In the genomic region with DNA sequence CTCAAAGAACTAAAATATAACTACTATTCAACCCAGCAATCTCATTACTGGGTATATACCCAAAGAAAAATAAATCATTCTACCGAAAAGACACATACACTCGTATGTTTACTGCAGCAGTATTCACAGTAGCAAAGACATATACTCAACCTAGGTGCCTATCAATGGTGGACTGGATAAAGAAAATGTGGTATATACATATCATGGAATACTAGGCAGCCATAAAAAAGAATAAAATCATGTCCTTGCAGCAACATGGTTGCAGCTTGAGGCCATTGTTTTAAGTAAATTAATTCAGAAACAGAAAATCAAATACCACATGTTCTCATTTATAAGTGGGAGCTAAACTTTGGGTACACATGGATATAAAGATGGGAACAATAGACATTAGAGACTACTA, we compare ENCODE assay signal across 27 cellular contexts.
"Had no signal": no experiment of that assay in that cellular context is flagged by ENCODE, and none has a peak within 500 bp of the region (broad histone marks: within the 10 kb centered on the region; RNA-seq: fewer than 3 reads in every experiment).

No MANE protein-coding gene starts in this region.

- FAIRE-seq: urothelium cell line had no signal

- H3K27me3 ChIP-seq: testis, thyroid gland, tibial nerve, upper lobe of left lung, upper lobe of right lung, uterus, vagina had no signal

- H3K36me3 ChIP-seq: stomach, suprapubic skin, thoracic aorta, thyroid gland, tibial artery, tibial nerve, transverse colon, upper lobe of left lung, upper lobe of right lung, uterus, vagina had no signal

- DNase-seq: stimulated activated CD4-positive, alpha-beta T cell treated with anti-CD3 and anti-CD28 coated beads, Interleukin-2, amount 100 ng/mL, for 48 hours; stimulated activated CD4-positive, alpha-beta T cell treated with anti-CD3 and anti-CD28 coated beads, Interleukin-4, amount 100 ng/mL, for 1 hour; stimulated activated CD4-positive, alpha-beta T cell treated with anti-CD3 and anti-CD28 coated beads, Interleukin-4, amount 100 ng/mL, for 24 hours; stimulated activated CD4-positive, alpha-beta T cell treated with anti-CD3 and anti-CD28 coated beads, Interleukin-4, amount 100 ng/mL, for 4 hours; stimulated activated CD8-positive, alpha-beta memory T cell treated with anti-CD3 and anti-CD28 coated beads, Interleukin-4, amount 100 ng/mL, for 48 hours; stimulated activated naive B cell treated with anti-CD40 and anti-IgM and Interleukin-4, amounts not matched to agents 10 μg/mL and 1 μg/mL and 100 μg/mL, for 72 hours; stimulated activated naive CD4-positive, alpha-beta T cell; stimulated activated naive CD4-positive, alpha-beta T cell treated with Interleukin-2 at 50 U/mL for 16 hours; stimulated activated naive CD8-positive, alpha-beta T cell treated with anti-CD3 and anti-CD28 coated beads, Interleukin-15, amount 100 ng/mL, for 72 hours; stimulated activated naive CD8-positive, alpha-beta T cell treated with anti-CD3 and anti-CD28 coated beads, Interleukin-15, Interleukin-2, amounts not matched to agents 100 U/mL and 50 U/mL, for 24 hours; stomach; substantia nigra; testis; thyroid gland; tibial artery; transverse colon; trophoblast cell; upper lobe of left lung; upper lobe of right lung; uterus had no signal

- H3K9me3 ChIP-seq: suprapubic skin, testis, thyroid gland, upper lobe of left lung, upper lobe of right lung, vagina had no signal

- H3K4me1 ChIP-seq: stomach, testis, thyroid gland, tibial artery, tibial nerve, transverse colon, upper lobe of left lung, upper lobe of right lung, uterus, vagina had no signal

- H3K27ac ChIP-seq: stomach, suprapubic skin, testis, thoracic aorta, thyroid gland, tibial artery, tibial nerve, transverse colon, upper lobe of left lung, upper lobe of right lung, uterus, vagina had no signal

- ATAC-seq: stimulated activated effector memory CD8-positive, alpha-beta T cell treated with anti-CD3 and anti-CD28 coated beads, Interleukin-12 subunit alpha, Interleukin-12 subunit beta, amount 100 ng/mL, for 72 hours; stimulated activated memory B cell treated with anti-CD40 and anti-IgM and Interleukin-4, amounts not matched to agents 10 μg/mL and 1 μg/mL and 100 μg/mL, for 72 hours; stimulated activated naive B cell treated with anti-CD40 and anti-IgM and Interleukin-4, amounts not matched to agents 10 μg/mL and 1 μg/mL and 100 μg/mL, for 72 hours; stimulated activated naive CD8-positive, alpha-beta T cell treated with anti-CD3 and anti-CD28 coated beads, Interleukin-15, amount 100 ng/mL, for 72 hours; stimulated activated naive CD8-positive, alpha-beta T cell treated with anti-CD3 and anti-CD28 coated beads, Interleukin-15, Interleukin-2, amounts not matched to agents 100 U/mL and 50 U/mL, for 24 hours; upper lobe of right lung had no signal

- H3K4me3 ChIP-seq: stomach, suprapubic skin, testis, thoracic aorta, thyroid gland, tibial artery, tibial nerve, transverse colon, upper lobe of left lung, upper lobe of right lung, uterus, vagina had no signal
